In genomic region chr19:58474997-58475713, GRCh38 we compare ENCODE assay signal across 8 cellular contexts. TPM values are rescaled to one million over a fixed set of nuclear protein-coding genes. Genes with fewer than 3 reads are reported as not detected.
DNase-seq lines count a peak whose midpoint lies in the region; ATAC-seq and TF ChIP-seq lines count a peak whose summit lies in the region.

No MANE protein-coding gene starts in this region.

- peaks cover 11% of the 10 kb centered on the region for H3K79me1 ChIP-seq in trophoblast cell (ENCODE audit: low read length)

- H2AK5ac ChIP-seq in trophoblast cell (ENCODE audit: low read length): peak overlapping the region; percentile 49

- peak overlapping the region; percentile 94 for H3K4me3 Mint-ChIP-seq in activated naive CD4-positive, alpha-beta T cell treated with anti-CD3 and anti-CD28 coated beads, Interleukin-2, amount 10 ng/mL, durations not matched to agents 7 days and 5 days

- no peaks in the 10 kb centered on the region for H3K9me3 ChIP-seq in OCI-LY3 (ENCODE audit: insufficient read depth, low read length)
- H3K9me3 ChIP-seq in trophoblast cell (ENCODE audit: insufficient read depth, low read depth, low read length): no peaks in the 10 kb centered on the region

- no peak overlapping the region for H2BK5ac ChIP-seq in trophoblast cell (ENCODE audit: low read depth, low read length, poor library complexity)

- H3K36me3 Mint-ChIP-seq in activated naive CD4-positive, alpha-beta T cell treated with anti-CD3 and anti-CD28 coated beads, Interleukin-2, amount 10 ng/mL, durations not matched to agents 7 days and 5 days: peaks cover 12% of the 10 kb centered on the region

- H4K91ac ChIP-seq in trophoblast cell (ENCODE audit: low read depth, low read length): peak overlapping the region; percentile 36

- H3K27me3 ChIP-seq in OCI-LY3 (ENCODE audit: low read depth, low read length): no peaks in the 10 kb centered on the region
- no peaks in the 10 kb centered on the region for H3K27me3 ChIP-seq in trophoblast cell (ENCODE audit: insufficient read depth, low read length)

- H4K12ac ChIP-seq in trophoblast cell (ENCODE audit: low read depth, low read length): peak overlapping the region; percentile 46

- peak overlapping the region; percentile 69 for H4K8ac ChIP-seq in trophoblast cell (ENCODE audit: low read depth, low read length)

- CTCF ChIA-PET in activated naive CD4-positive, alpha-beta T cell treated with anti-CD3 and anti-CD28 coated beads, Interleukin-2, amount 10 ng/mL, durations not matched to agents 7 days and 5 days (lab: Charles Lee): no interaction called here

- no peak for ATAC-seq in HG02798 (IDR thresholded peaks at IDR 0.05; ENCODE audit: poor library complexity, unreplicated experiment)

- peak overlapping the region; percentile 83 for H3K27ac ChIP-seq in OCI-LY3 (ENCODE audit: low read length)
- H3K27ac ChIP-seq in trophoblast cell (ENCODE audit: low read depth, low read length): peak overlapping the region; percentile 87

- H2BK120ac ChIP-seq in trophoblast cell (ENCODE audit: insufficient read depth, low read length, poor library complexity): peak overlapping the region; percentile 10

- H3K4me3 ChIP-seq in OCI-LY3 (ENCODE audit: low read length): peak overlapping the region; percentile 83
- H3K4me3 ChIP-seq in epithelial cell of proximal tubule (ENCODE audit: low read depth, low read length): peak overlapping the region; percentile 88
- peak overlapping the region; percentile 73 for H3K4me3 ChIP-seq in trophoblast cell (ENCODE audit: low read depth, low read length)

- WGBS in trophoblast cell (ENCODE audit: extremely low coverage, insufficient coverage, insufficient read length): no CpG with 5 or more reads among the region's 27 CpGs

- H4K20me1 ChIP-seq in OCI-LY3 (ENCODE audit: insufficient read depth, low read length): no peaks in the 10 kb centered on the region

- H3K9ac ChIP-seq in OCI-LY3 (ENCODE audit: low read length) (peak overlapping the region; percentile 84), trophoblast cell (ENCODE audit: low read length) (peak overlapping the region; percentile 18)

- H3K4me1 ChIP-seq in OCI-LY3 (ENCODE audit: low read length) (peaks cover 25% of the 10 kb centered on the region), trophoblast cell (ENCODE audit: control insufficient read depth in 1 of 2, insufficient read depth in 2 of 2, low read length in 2 of 2) (peaks cover 7 to 13% of the 10 kb centered on the region in 2 experiments)

- H3K4me2 ChIP-seq in OCI-LY3 (ENCODE audit: low read length) (peak overlapping the region; percentile 86), trophoblast cell (ENCODE audit: low read length) (peak overlapping the region; percentile 98)

- peak overlapping the region; percentile 98 for H3K27ac Mint-ChIP-seq in activated naive CD4-positive, alpha-beta T cell treated with anti-CD3 and anti-CD28 coated beads, Interleukin-2, amount 10 ng/mL, durations not matched to agents 7 days and 5 days

- no peak overlapping the region for H3K18ac ChIP-seq in trophoblast cell (ENCODE audit: low read length)

- no peaks in the 10 kb centered on the region for H3K79me2 ChIP-seq in OCI-LY3 (ENCODE audit: low read length)
- peaks cover 3% of the 10 kb centered on the region for H3K79me2 ChIP-seq in trophoblast cell (ENCODE audit: control insufficient read depth, insufficient read depth, low read length, poor library complexity)

- H3K4me1 Mint-ChIP-seq in activated naive CD4-positive, alpha-beta T cell treated with anti-CD3 and anti-CD28 coated beads, Interleukin-2, amount 10 ng/mL, durations not matched to agents 7 days and 5 days: peaks cover 34% of the 10 kb centered on the region

- H3K27me3 Mint-ChIP-seq in activated naive CD4-positive, alpha-beta T cell treated with anti-CD3 and anti-CD28 coated beads, Interleukin-2, amount 10 ng/mL, durations not matched to agents 7 days and 5 days: no peaks in the 10 kb centered on the region

- DNase-seq in activated naive CD4-positive, alpha-beta T cell treated with anti-CD3 and anti-CD28 coated beads, Interleukin-2, amount 10 ng/mL, durations not matched to agents 7 days and 5 days: no peak
- no peak for DNase-seq in activated naive CD4-positive, alpha-beta T cell treated with anti-CD3 and anti-CD28 coated beads, Interleukin-2, amount 50 U/mL, for 16 hours
- DNase-seq in epithelial cell of proximal tubule (ENCODE audit: low read depth) (no peak), trophoblast cell (no peak), SHP77 (lab: John Stamatoyannopoulos, UW) (no peak), GM03348 (ENCODE audit: low spot score) (no peak)

- H2BK12ac ChIP-seq in trophoblast cell (ENCODE audit: low read length): no peak overlapping the region

- H3K4ac ChIP-seq in trophoblast cell (ENCODE audit: low read depth, low read length): peak overlapping the region; percentile 24

- H2AFZ ChIP-seq in OCI-LY3 (ENCODE audit: low read depth, low read length) (no peak overlapping the region; the same call in 1 of the 2 replicates), trophoblast cell (ENCODE audit: insufficient read depth, low read length, poor library complexity) (peak overlapping the region; percentile 66)

- H3K9me3 Mint-ChIP-seq in activated naive CD4-positive, alpha-beta T cell treated with anti-CD3 and anti-CD28 coated beads, Interleukin-2, amount 10 ng/mL, durations not matched to agents 7 days and 5 days: no peaks in the 10 kb centered on the region

- peaks cover 10% of the 10 kb centered on the region for H3K36me3 ChIP-seq in OCI-LY3 (replicated peaks; ENCODE audit: low read depth, low read length)
- peaks cover 26 to 31% of the 10 kb centered on the region in 2 experiments for H3K36me3 ChIP-seq in trophoblast cell (ENCODE audit: control insufficient read depth in 1 of 2, insufficient read depth in 2 of 2, low read length in 2 of 2)

- H3K14ac ChIP-seq in trophoblast cell (ENCODE audit: low read length): peak overlapping the region; percentile 34

- no peak overlapping the region for H3K23ac ChIP-seq in trophoblast cell (ENCODE audit: low read length)

- no peak for TF ChIP-seq CTCF in OCI-LY3 (IDR thresholded peaks at IDR 0.05; ENCODE audit: low read depth, low read length)
- TF ChIP-seq CTCF in epithelial cell of proximal tubule (conservative IDR thresholded peaks at IDR 0.05; ENCODE audit: low read depth, low read length): no peak

RNA-seq across cellular contexts. Expression of gene ZNF446, which starts 1.0 kb away (rescaled TPM):
- 8.6 and 9.7 TPM in 2 replicates for total RNA-seq in epithelial cell of proximal tubule
- polyA plus RNA-seq in trophoblast cell (2013): 4.6 and 4.9 TPM in 2 replicates

RNA-seq across cellular contexts. Expression of gene ZNF324, which starts 8.3 kb away (rescaled TPM):
- 7.2 and 13.8 TPM in 2 replicates for total RNA-seq in epithelial cell of proximal tubule
- polyA plus RNA-seq in trophoblast cell (2013): 4.0 and 4.3 TPM in 2 replicates

RNA-seq across cellular contexts. Expression of gene ZNF324B, which starts 23.7 kb away (rescaled TPM):
- 0.98 and 3.8 TPM in 2 replicates for total RNA-seq in epithelial cell of proximal tubule
- polyA plus RNA-seq in trophoblast cell (2013): 1.6 and 1.7 TPM in 2 replicates

RNA-seq across cellular contexts. Expression of gene ZNF132, which starts 35.2 kb away (rescaled TPM):
- total RNA-seq in epithelial cell of proximal tubule: 1.8 and 2.4 TPM in 2 replicates
- 0.62 and 0.66 TPM in 2 replicates for polyA plus RNA-seq in trophoblast cell (2013)

RNA-seq across cellular contexts. Expression of gene SLC27A5, which starts 36.6 kb away (rescaled TPM):
- total RNA-seq in epithelial cell of proximal tubule: 14.8 and 15.8 TPM in 2 replicates
- 4.0 and 4.6 TPM in 2 replicates for polyA plus RNA-seq in trophoblast cell (2013)
